20 cellular contexts compared by ENCODE assay signal in genomic region chr20:59026904-59027745, GRCh38. TPM values are rescaled to one million over a fixed set of nuclear protein-coding genes. Genes with fewer than 3 reads are reported as not detected.
DNase-seq lines count a peak whose midpoint lies in the region; ATAC-seq and TF ChIP-seq lines count a peak whose summit lies in the region.
"Had no signal": no experiment of that assay in that cellular context is flagged by ENCODE, and none has a peak within 500 bp of the region (broad histone marks: within the 10 kb centered on the region; RNA-seq: fewer than 3 reads in every experiment).

No MANE protein-coding gene starts in this region.

- H3K4me1 Mint-ChIP-seq in activated CD4-positive, alpha-beta memory T cell treated with anti-CD3 and anti-CD28 coated beads for 36 hours (ENCODE audit: low read depth): peaks cover 52% of the 10 kb centered on the region
- peaks cover 52% of the 10 kb centered on the region for H3K4me1 Mint-ChIP-seq in activated CD4-positive, alpha-beta memory T cell treated with anti-CD3 and anti-CD28 coated beads, Interleukin-2, amount 10 ng/mL, durations not matched to agents 7 days and 5 days
- H3K4me1 Mint-ChIP-seq in chondrocyte (ENCODE audit: low read depth) (peaks cover 61% of the 10 kb centered on the region), osteocyte (ENCODE audit: unreplicated experiment) (peaks cover 52% of the 10 kb centered on the region)

- no TSS peak for BruUV-seq in PC-3 (replicated peaks; lab: Mats Ljungman, UMichigan)

- H3K4me3 Mint-ChIP-seq in activated CD4-positive, alpha-beta memory T cell treated with anti-CD3 and anti-CD28 coated beads for 36 hours: no peak overlapping the region
- H3K4me3 Mint-ChIP-seq in activated CD4-positive, alpha-beta memory T cell treated with anti-CD3 and anti-CD28 coated beads, Interleukin-2, amount 10 ng/mL, durations not matched to agents 7 days and 5 days: no peak overlapping the region
- no peak overlapping the region for H3K4me3 Mint-ChIP-seq in chondrocyte (ENCODE audit: unreplicated experiment)
- H3K4me3 Mint-ChIP-seq in osteocyte (ENCODE audit: unreplicated experiment): no peak overlapping the region

- no peaks in the 10 kb centered on the region for H3K9me2 ChIP-seq in PC-3 (replicated peaks; ENCODE audit: low read length)

- intact Hi-C loops in activated CD4-positive, alpha-beta memory T cell treated with anti-CD3 and anti-CD28 coated beads for 36 hours (cut with micrococcal nuclease): no loop called here
- intact Hi-C loops in PC-3 (cut with micrococcal nuclease): loop anchor here (5.0 kb wide), 1 partner anchor 45 kb away; the partner anchor contains the start of gene NELFCD

- DNase-seq in activated CD4-positive, alpha-beta memory T cell treated with anti-CD3 and anti-CD28 coated beads for 36 hours: no peak
- DNase-seq in activated CD4-positive, alpha-beta memory T cell treated with anti-CD3 and anti-CD28 coated beads, Interleukin-2, amount 10 ng/mL, durations not matched to agents 7 days and 5 days: no peak
- DNase-seq in PC-3 (no peak), chondrocyte (ENCODE audit: low spot score) (no peak), osteocyte (ENCODE audit: extremely low spot score, unreplicated experiment) (no peak), GM20000 (ENCODE audit: low spot score) (no peak)
- DNase-seq: COR-L47, heart right ventricle, mucosa of descending colon, NCI-H226 had no signal

- H3K27ac Mint-ChIP-seq in activated CD4-positive, alpha-beta memory T cell treated with anti-CD3 and anti-CD28 coated beads for 36 hours: peak overlapping the region; percentile 47
- no peak overlapping the region for H3K27ac Mint-ChIP-seq in activated CD4-positive, alpha-beta memory T cell treated with anti-CD3 and anti-CD28 coated beads, Interleukin-2, amount 10 ng/mL, durations not matched to agents 7 days and 5 days
- H3K27ac Mint-ChIP-seq in chondrocyte (ENCODE audit: unreplicated experiment) (peak overlapping the region; percentile 72), osteocyte (ENCODE audit: unreplicated experiment) (peak overlapping the region; percentile 39)
- H3K27ac Mint-ChIP-seq: progenitor cell of endocrine pancreas had no signal

- no peak for TF ChIP-seq CTCF in PC-3 (conservative IDR thresholded peaks at IDR 0.05; ENCODE audit: low read depth, low read length)
- TF ChIP-seq CTCF in chondrocyte (IDR thresholded peaks at IDR 0.05): no peak
- no peak for TF ChIP-seq CTCF in osteocyte (IDR thresholded peaks at IDR 0.05)
- TF ChIP-seq CTCF in GM20000 (IDR thresholded peaks at IDR 0.05; ENCODE audit: extremely low read depth, missing control alignments): no peak

- H3K36me3 Mint-ChIP-seq in activated CD4-positive, alpha-beta memory T cell treated with anti-CD3 and anti-CD28 coated beads for 36 hours: peaks cover 78% of the 10 kb centered on the region
- H3K36me3 Mint-ChIP-seq in activated CD4-positive, alpha-beta memory T cell treated with anti-CD3 and anti-CD28 coated beads, Interleukin-2, amount 10 ng/mL, durations not matched to agents 7 days and 5 days (ENCODE audit: low read depth): peaks cover 82% of the 10 kb centered on the region
- H3K36me3 Mint-ChIP-seq in chondrocyte (ENCODE audit: low read depth) (peaks cover 28% of the 10 kb centered on the region), osteocyte (ENCODE audit: unreplicated experiment) (peaks cover 55% of the 10 kb centered on the region)

- no peak overlapping the region for H2AFZ ChIP-seq in PC-3 (ENCODE audit: low read length)

- no peaks in the 10 kb centered on the region for H3K9me3 Mint-ChIP-seq in activated CD4-positive, alpha-beta memory T cell treated with anti-CD3 and anti-CD28 coated beads for 36 hours
- H3K9me3 Mint-ChIP-seq in activated CD4-positive, alpha-beta memory T cell treated with anti-CD3 and anti-CD28 coated beads, Interleukin-2, amount 10 ng/mL, durations not matched to agents 7 days and 5 days: no peaks in the 10 kb centered on the region
- H3K9me3 Mint-ChIP-seq in chondrocyte (ENCODE audit: low read depth) (no peaks in the 10 kb centered on the region), osteocyte (ENCODE audit: unreplicated experiment) (no peaks in the 10 kb centered on the region)

- peak overlapping the region; percentile 86 for H3K4me2 ChIP-seq in PC-3 (ENCODE audit: low read length)

- CTCF ChIA-PET in activated CD4-positive, alpha-beta memory T cell treated with anti-CD3 and anti-CD28 coated beads for 36 hours (lab: Charles Lee): interaction anchor here (1.1 kb wide), 1 partner anchor 45 kb away, joined by 4 read pairs; no protein-coding TSS in a partner anchor
- CTCF ChIA-PET in activated CD4-positive, alpha-beta memory T cell treated with anti-CD3 and anti-CD28 coated beads, Interleukin-2, amount 10 ng/mL, durations not matched to agents 7 days and 5 days (lab: Charles Lee): no interaction called here
- CTCF ChIA-PET in PC-3 (lab: Charles Lee): no interaction called here

- H3K9ac ChIP-seq in PC-3 (ENCODE audit: low read length): no peak overlapping the region

- peaks cover 76% of the 10 kb centered on the region for H3K79me2 ChIP-seq in PC-3 (ENCODE audit: low read length)

- H3K4me3 ChIP-seq in PC-3 (ENCODE audit: low read length): no peak overlapping the region
- H3K4me3 ChIP-seq: adrenal gland, coronary artery, heart right ventricle, mucosa of descending colon, SJSA1, suprapubic skin had no signal

- POLR2A ChIA-PET in activated CD4-positive, alpha-beta memory T cell treated with anti-CD3 and anti-CD28 coated beads for 36 hours (lab: Charles Lee): no interaction called here
- POLR2A ChIA-PET in activated CD4-positive, alpha-beta memory T cell treated with anti-CD3 and anti-CD28 coated beads, Interleukin-2, amount 10 ng/mL, durations not matched to agents 7 days and 5 days (lab: Charles Lee): interaction anchor here (2.0 kb wide), 1 partner anchor 13 kb away, joined by 7 read pairs; no protein-coding TSS in a partner anchor
- POLR2A ChIA-PET in PC-3 (lab: Charles Lee; ENCODE audit: unreplicated experiment): no interaction called here

- no peaks in the 10 kb centered on the region for H3K27me3 Mint-ChIP-seq in activated CD4-positive, alpha-beta memory T cell treated with anti-CD3 and anti-CD28 coated beads for 36 hours
- no peaks in the 10 kb centered on the region for H3K27me3 Mint-ChIP-seq in activated CD4-positive, alpha-beta memory T cell treated with anti-CD3 and anti-CD28 coated beads, Interleukin-2, amount 10 ng/mL, durations not matched to agents 7 days and 5 days
- H3K27me3 Mint-ChIP-seq in chondrocyte (ENCODE audit: low read depth): no peaks in the 10 kb centered on the region
- no peaks in the 10 kb centered on the region for H3K27me3 Mint-ChIP-seq in osteocyte (ENCODE audit: unreplicated experiment)
- H3K27me3 Mint-ChIP-seq: progenitor cell of endocrine pancreas had no signal

- H3K27me3 ChIP-seq in PC-3 (ENCODE audit: low read length): no peaks in the 10 kb centered on the region
- H3K27me3 ChIP-seq: adrenal gland, heart right ventricle, SJSA1, suprapubic skin had no signal

- no peaks in the 10 kb centered on the region for H3F3A ChIP-seq in PC-3 (ENCODE audit: low read length, unreplicated experiment)

- H3K36me3 ChIP-seq in PC-3 (ENCODE audit: low read depth, low read length): peaks cover 64% of the 10 kb centered on the region

- peaks cover 49% of the 10 kb centered on the region for H4K20me1 ChIP-seq in PC-3 (ENCODE audit: low read length)

- no peak overlapping the region for H3K27ac ChIP-seq in PC-3 (ENCODE audit: low read length)
- H3K27ac ChIP-seq: coronary artery, SJSA1, suprapubic skin had no signal

- ATAC-seq in PC-3 (no peak), GM21576 (IDR thresholded peaks at IDR 0.05; ENCODE audit: unreplicated experiment) (no peak), GM21526 (IDR thresholded peaks at IDR 0.05; ENCODE audit: low FRiP score, unreplicated experiment) (no peak)
- ATAC-seq: esophagus mucosa, heart right ventricle, mucosa of descending colon had no signal

- H3K4me1 ChIP-seq in PC-3 (ENCODE audit: insufficient read depth, low read length): peaks cover 40% of the 10 kb centered on the region

- H3K9me3 ChIP-seq in PC-3 (ENCODE audit: low read length): no peaks in the 10 kb centered on the region
- H3K9me3 ChIP-seq: adrenal gland, heart right ventricle, mucosa of descending colon, SJSA1, suprapubic skin had no signal

RNA-seq across cellular contexts. Expression of gene ATP5F1E, which starts 5.0 kb away (rescaled TPM):
- 10 to 100 TPM; 82.2 to 90.4 TPM for total RNA-seq in activated CD4-positive, alpha-beta memory T cell treated with anti-CD3 and anti-CD28 coated beads for 36 hours
- 10 to 100 TPM; 80.4 to 82.1 TPM for total RNA-seq in activated CD4-positive, alpha-beta memory T cell treated with anti-CD3 and anti-CD28 coated beads, Interleukin-2, amount 10 ng/mL, durations not matched to agents 7 days and 5 days
- total RNA-seq in PC-3 (2014; rRNA removed) (47.1 and 58.5 TPM in 2 replicates), chondrocyte (67.5 to 76.2 TPM (median 67.7 TPM) in 3 replicates), osteocyte (66.7 and 68.2 TPM in 2 replicates)

RNA-seq across cellular contexts. Expression of gene TUBB1, which starts 7.9 kb away (rescaled TPM):
- total RNA-seq in activated CD4-positive, alpha-beta memory T cell treated with anti-CD3 and anti-CD28 coated beads for 36 hours: not detected
- total RNA-seq in activated CD4-positive, alpha-beta memory T cell treated with anti-CD3 and anti-CD28 coated beads, Interleukin-2, amount 10 ng/mL, durations not matched to agents 7 days and 5 days: not detected
- total RNA-seq in PC-3 (2014; rRNA removed) (not detected in 2 replicates), chondrocyte (0.15 TPM in 1 of 3 replicates, not detected in the others), osteocyte (not detected in 2 replicates)
- total RNA-seq: activated CD8-positive, alpha-beta memory T cell treated with anti-CD3 and anti-CD28 coated beads for 36 hours; esophagus mucosa; G401; mucosa of descending colon had no signal

RNA-seq across cellular contexts. Expression of gene PRELID3B, which starts 15.5 kb away (rescaled TPM):
- 100 to 1,000 TPM; 148 to 151 TPM for total RNA-seq in activated CD4-positive, alpha-beta memory T cell treated with anti-CD3 and anti-CD28 coated beads for 36 hours
- 10 to 100 TPM; 88.6 to 88.7 TPM for total RNA-seq in activated CD4-positive, alpha-beta memory T cell treated with anti-CD3 and anti-CD28 coated beads, Interleukin-2, amount 10 ng/mL, durations not matched to agents 7 days and 5 days
- 118 and 181 TPM in 2 replicates for total RNA-seq in PC-3 (2014; rRNA removed)
- total RNA-seq in chondrocyte: 38.0 to 44.4 TPM (median 41.1 TPM) in 3 replicates
- 38.8 and 45.1 TPM in 2 replicates for total RNA-seq in osteocyte

RNA-seq across cellular contexts. Expression of gene CTSZ, which starts 20.1 kb away (rescaled TPM):
- total RNA-seq in activated CD4-positive, alpha-beta memory T cell treated with anti-CD3 and anti-CD28 coated beads for 36 hours: 10 to 100 TPM; 32.9 to 34.8 TPM
- 10 to 100 TPM; 45.0 to 49.0 TPM for total RNA-seq in activated CD4-positive, alpha-beta memory T cell treated with anti-CD3 and anti-CD28 coated beads, Interleukin-2, amount 10 ng/mL, durations not matched to agents 7 days and 5 days
- total RNA-seq in PC-3 (2014; rRNA removed) (191 and 225 TPM in 2 replicates), chondrocyte (19.5 to 101 TPM (median 99.4 TPM) in 3 replicates), osteocyte (17.2 and 17.5 TPM in 2 replicates)
- total RNA-seq: G401 had no signal

RNA-seq across cellular contexts. Expression of gene NELFCD, which starts 46.1 kb away (rescaled TPM):
- 10 to 100 TPM; 80.5 to 92.3 TPM for total RNA-seq in activated CD4-positive, alpha-beta memory T cell treated with anti-CD3 and anti-CD28 coated beads for 36 hours
- 10 to 100 TPM; 63.3 to 69.0 TPM for total RNA-seq in activated CD4-positive, alpha-beta memory T cell treated with anti-CD3 and anti-CD28 coated beads, Interleukin-2, amount 10 ng/mL, durations not matched to agents 7 days and 5 days
- total RNA-seq in PC-3 (2014; rRNA removed): 131 and 144 TPM in 2 replicates
- 37.6 to 53.1 TPM (median 37.6 TPM) in 3 replicates for total RNA-seq in chondrocyte
- total RNA-seq in osteocyte: 60.9 and 64.5 TPM in 2 replicates
